In genomic region chrX:25941087-25941486, GRCh38 we compare ENCODE assay signal across 17 cellular contexts.
DNase-seq lines count a peak whose midpoint lies in the region; ATAC-seq and TF ChIP-seq lines count a peak whose summit lies in the region.
"Had no signal": no experiment of that assay in that cellular context is flagged by ENCODE, and none has a peak within 500 bp of the region (broad histone marks: within the 10 kb centered on the region; RNA-seq: fewer than 3 reads in every experiment).

No MANE protein-coding gene starts in this region.

- TF ChIP-seq CTCF in epithelial cell of proximal tubule (conservative IDR thresholded peaks at IDR 0.05; ENCODE audit: low read depth, low read length) = no peak

- H3K4me3 Mint-ChIP-seq in memory B cell = no peak overlapping the region
- H3K4me3 Mint-ChIP-seq: activated naive CD4-positive, alpha-beta T cell treated with anti-CD3 and anti-CD28 coated beads, Interleukin-2, amount 50 U/mL, for 24 hours; activated T-helper 1 cell treated with anti-CD3 and anti-CD28 coated beads, Interleukin-12 subunit alpha, Interleukin-12 subunit beta, Interleukin-2, Interleukin-4 antibody, amounts not matched to agents 30 ng/mL and 10 ng/mL and 1 ng/mL, durations not matched to agents 14 hours and 24 hours and 36 hours; CD4-positive, CD25-positive, alpha-beta regulatory T cell had no signal

- DNase-seq in HCEC 1CT = peak; percentile 1
- peak; percentile 0 for DNase-seq in SW 1271 (lab: John Stamatoyannopoulos, UW)
- peak; percentile 48 for DNase-seq in epithelial cell of proximal tubule (ENCODE audit: low read depth)
- no peak for DNase-seq in memory B cell (ENCODE audit: low spot score in 2 of 2)
- no peak for DNase-seq in NCI-H774 (lab: John Stamatoyannopoulos, UW)
- no peak for DNase-seq in Right ventricle myocardium inferior (ENCODE audit: missing footprints)
- DNase-seq: activated CD4-positive, alpha-beta T cell treated with anti-CD3 and anti-CD28 coated beads for 48 hours; CD4-positive, CD25-positive, alpha-beta regulatory T cell; effector CD8-positive, alpha-beta T cell; mucosa of descending colon; NCI-H187 treated with DMSO at 0.1 percent for 48 hours; SIG-M5; sigmoid colon; T-helper 1 cell had no signal

- H3K4me1 Mint-ChIP-seq in memory B cell = no peaks in the 10 kb centered on the region
- H3K4me1 Mint-ChIP-seq: activated naive CD4-positive, alpha-beta T cell treated with anti-CD3 and anti-CD28 coated beads, Interleukin-2, amount 50 U/mL, for 24 hours; CD4-positive, CD25-positive, alpha-beta regulatory T cell had no signal

- ATAC-seq in memory B cell (ENCODE audit: low read depth) (no peak), HG03097 (IDR thresholded peaks at IDR 0.05; ENCODE audit: low FRiP score, unreplicated experiment) (no peak), Right ventricle myocardium inferior (no peak)
- ATAC-seq: mucosa of descending colon had no signal

- H3K9me3 Mint-ChIP-seq in memory B cell = peaks cover 8% of the 10 kb centered on the region

- H3K27ac Mint-ChIP-seq in memory B cell = peak overlapping the region; percentile 59
- H3K27ac Mint-ChIP-seq: activated naive CD4-positive, alpha-beta T cell treated with anti-CD3 and anti-CD28 coated beads, Interleukin-2, amount 50 U/mL, for 24 hours; activated T-helper 1 cell treated with anti-CD3 and anti-CD28 coated beads, Interleukin-12 subunit alpha, Interleukin-12 subunit beta, Interleukin-2, Interleukin-4 antibody, amounts not matched to agents 30 ng/mL and 10 ng/mL and 1 ng/mL, durations not matched to agents 14 hours and 24 hours and 36 hours; CD4-positive, CD25-positive, alpha-beta regulatory T cell had no signal

- no peaks in the 10 kb centered on the region for H3K27me3 Mint-ChIP-seq in memory B cell
- H3K27me3 Mint-ChIP-seq: activated naive CD4-positive, alpha-beta T cell treated with anti-CD3 and anti-CD28 coated beads, Interleukin-2, amount 50 U/mL, for 24 hours; CD4-positive, CD25-positive, alpha-beta regulatory T cell had no signal

- H3K4me3 ChIP-seq in epithelial cell of proximal tubule (ENCODE audit: low read depth, low read length) = no peak overlapping the region
- H3K4me3 ChIP-seq: mucosa of descending colon, sigmoid colon had no signal

- no peaks in the 10 kb centered on the region for H3K36me3 Mint-ChIP-seq in memory B cell
- H3K36me3 Mint-ChIP-seq: activated naive CD4-positive, alpha-beta T cell treated with anti-CD3 and anti-CD28 coated beads, Interleukin-2, amount 50 U/mL, for 24 hours; CD4-positive, CD25-positive, alpha-beta regulatory T cell had no signal

- intact Hi-C loops in Right ventricle myocardium inferior (cut with DNase I) = no loop called here

Comparison
In these comparisons a context has a peak if more than half of its experiments do, and no peak if none do; other contexts are left out.
1. DNase-seq: peak in HCEC 1CT (single experiment), SW 1271 (2 of 2) and epithelial cell of proximal tubule (single experiment); none in memory B cell (0 of 2), NCI-H774 (single experiment) and Right ventricle myocardium inferior (single experiment).